8 cellular contexts compared by ENCODE assay signal in genomic region chr1:208235983-208236761, GRCh38. TPM values are rescaled to one million over a fixed set of nuclear protein-coding genes. Genes with fewer than 3 reads are reported as not detected.
DNase-seq lines count a peak whose midpoint lies in the region; TF ChIP-seq lines count a peak whose summit lies in the region.

No MANE protein-coding gene starts in this region.

- H4K91ac ChIP-seq in mesenchymal stem cell (ENCODE audit: low read length), result no peak overlapping the region

- H3K4me1 ChIP-seq in mesenchymal stem cell (ENCODE audit: control insufficient read depth, insufficient read depth, low read depth, low read length) (peaks cover 49% of the 10 kb centered on the region), uterus (peaks cover 12 to 22% of the 10 kb centered on the region in 2 donors)

- peak overlapping the region; percentile 2 for H4K8ac ChIP-seq in mesenchymal stem cell (ENCODE audit: low read length)

- H3K4me3 Mint-ChIP-seq in activated CD4-positive, alpha-beta memory T cell treated with anti-CD3 and anti-CD28 coated beads for 36 hours, result no peak overlapping the region
- H3K4me3 Mint-ChIP-seq in activated T-helper 2 cell treated with anti-CD3 and anti-CD28 coated beads, Interferon-gamma antibody, Interleukin-2, Interleukin-4, amounts not matched to agents 10 μg/mL and 5 μg/mL and 100 μg/mL, durations not matched to agents 14 hours and 24 hours and 36 hours (ENCODE audit: low read depth), result no peak overlapping the region

- H3K27me3 ChIP-seq in mesenchymal stem cell (ENCODE audit: control insufficient read depth in 1 of 2, insufficient read depth in 1 of 2, low read length in 2 of 2) (peaks cover 0 to 17% of the 10 kb centered on the region in 2 experiments), uterus (no peaks in the 10 kb centered on the region)

- no peak overlapping the region for H3K27ac Mint-ChIP-seq in activated CD4-positive, alpha-beta memory T cell treated with anti-CD3 and anti-CD28 coated beads for 36 hours
- no peak overlapping the region for H3K27ac Mint-ChIP-seq in activated T-helper 2 cell treated with anti-CD3 and anti-CD28 coated beads, Interferon-gamma antibody, Interleukin-2, Interleukin-4, amounts not matched to agents 10 μg/mL and 5 μg/mL and 100 μg/mL, durations not matched to agents 14 hours and 24 hours and 36 hours

- H3K9me3 Mint-ChIP-seq in activated CD4-positive, alpha-beta memory T cell treated with anti-CD3 and anti-CD28 coated beads for 36 hours, result no peaks in the 10 kb centered on the region
- H3K9me3 Mint-ChIP-seq in activated T-helper 2 cell treated with anti-CD3 and anti-CD28 coated beads, Interferon-gamma antibody, Interleukin-2, Interleukin-4, amounts not matched to agents 10 μg/mL and 5 μg/mL and 100 μg/mL, durations not matched to agents 14 hours and 24 hours and 36 hours, result no peaks in the 10 kb centered on the region

- H3K4me2 ChIP-seq in mesenchymal stem cell (ENCODE audit: low read length, poor library complexity, severe bottlenecking), result no peak overlapping the region

- H2BK120ac ChIP-seq in mesenchymal stem cell (ENCODE audit: low read depth, low read length), result no peak overlapping the region

- H3K14ac ChIP-seq in mesenchymal stem cell (ENCODE audit: low read length in 2 of 2), result peak overlapping the region in 1 of 2 experiments; percentile 63

- TF ChIP-seq POLR2A in uterus (IDR thresholded peaks at IDR 0.05), result no peak

- CTCF ChIA-PET in activated CD4-positive, alpha-beta memory T cell treated with anti-CD3 and anti-CD28 coated beads for 36 hours (lab: Charles Lee), result interaction anchor here (0.6 to 2.2 kb wide), 3 partner anchors 10 to 217 kb away, joined by 3 to 11 read pairs (median 5); no protein-coding TSS in a partner anchor

- H3K18ac ChIP-seq in mesenchymal stem cell (ENCODE audit: low read depth in 1 of 2, low read length in 2 of 2), result peak overlapping the region; percentile 75 to 88

- TF ChIP-seq CTCF in uterus (IDR thresholded peaks at IDR 0.05), result no peak

- H3K36me3 ChIP-seq in mesenchymal stem cell (ENCODE audit: control insufficient read depth in 1 of 2, insufficient read depth in 2 of 2, low read depth in 1 of 2, low read length in 2 of 2) (no peaks in the 10 kb centered on the region), uterus (no peaks in the 10 kb centered on the region)

- no peaks in the 10 kb centered on the region for H3K36me3 Mint-ChIP-seq in activated CD4-positive, alpha-beta memory T cell treated with anti-CD3 and anti-CD28 coated beads for 36 hours
- H3K36me3 Mint-ChIP-seq in activated T-helper 2 cell treated with anti-CD3 and anti-CD28 coated beads, Interferon-gamma antibody, Interleukin-2, Interleukin-4, amounts not matched to agents 10 μg/mL and 5 μg/mL and 100 μg/mL, durations not matched to agents 14 hours and 24 hours and 36 hours (ENCODE audit: low read depth), result no peaks in the 10 kb centered on the region

- H3K9ac ChIP-seq in mesenchymal stem cell (ENCODE audit: low read length), result peak overlapping the region; percentile 73

- intact Hi-C loops in uterus (cut with DNase I; ENCODE audit: low total_unique reads), result loop anchor here (10.0 kb wide), 1 partner anchor 61 kb away; no protein-coding TSS in a partner anchor
- intact Hi-C loops in activated CD4-positive, alpha-beta memory T cell treated with anti-CD3 and anti-CD28 coated beads for 36 hours (cut with micrococcal nuclease), result no loop called here
- intact Hi-C loops in activated T-helper 2 cell treated with anti-CD3 and anti-CD28 coated beads, Interferon-gamma antibody, Interleukin-2, Interleukin-4, amounts not matched to agents 10 μg/mL and 5 μg/mL and 100 μg/mL, durations not matched to agents 14 hours and 24 hours and 36 hours (cut with micrococcal nuclease), result no loop called here

- peaks cover 32% of the 10 kb centered on the region for H3K27me3 Mint-ChIP-seq in activated CD4-positive, alpha-beta memory T cell treated with anti-CD3 and anti-CD28 coated beads for 36 hours
- peaks cover 44% of the 10 kb centered on the region for H3K27me3 Mint-ChIP-seq in activated T-helper 2 cell treated with anti-CD3 and anti-CD28 coated beads, Interferon-gamma antibody, Interleukin-2, Interleukin-4, amounts not matched to agents 10 μg/mL and 5 μg/mL and 100 μg/mL, durations not matched to agents 14 hours and 24 hours and 36 hours (ENCODE audit: low read depth)

- H3K4me3 ChIP-seq in mesenchymal stem cell (ENCODE audit: insufficient read depth in 1 of 2, low read depth in 1 of 2, low read length in 2 of 2) (no peak overlapping the region), uterus (no peak overlapping the region)

- H3K27ac ChIP-seq in mesenchymal stem cell (ENCODE audit: low read length, poor library complexity, severe bottlenecking), result peak overlapping the region; percentile 33
- H3K27ac ChIP-seq in uterus, result peak overlapping the region; percentile 64 to 77

- WGBS in mesenchymal stem cell, result 21% methylated on average over 17 of the region's 17 CpGs

- no peaks in the 10 kb centered on the region for H3K79me1 ChIP-seq in mesenchymal stem cell (replicated peaks; ENCODE audit: low read length, poor library complexity, severe bottlenecking)

- peaks cover 15% of the 10 kb centered on the region for H3K4me1 Mint-ChIP-seq in activated CD4-positive, alpha-beta memory T cell treated with anti-CD3 and anti-CD28 coated beads for 36 hours (ENCODE audit: low read depth)
- H3K4me1 Mint-ChIP-seq in activated T-helper 2 cell treated with anti-CD3 and anti-CD28 coated beads, Interferon-gamma antibody, Interleukin-2, Interleukin-4, amounts not matched to agents 10 μg/mL and 5 μg/mL and 100 μg/mL, durations not matched to agents 14 hours and 24 hours and 36 hours (ENCODE audit: low read depth), result peaks cover 10% of the 10 kb centered on the region

- H3K9me3 ChIP-seq in mesenchymal stem cell (ENCODE audit: control insufficient read depth, low read length), result no peaks in the 10 kb centered on the region
- H3K9me3 ChIP-seq in uterus, result no peaks in the 10 kb centered on the region

- DNase-seq in EL (peak; percentile 65), LoVo (ENCODE audit: low spot score) (peak; percentile 42), mesenchymal stem cell (peak; percentile 89), uterus (peak; percentile 74 to 78), NCI-H2227 (lab: John Stamatoyannopoulos, UW; ENCODE audit: unreplicated experiment) (no peak)
- DNase-seq in central memory CD4-positive, alpha-beta T cell, result peak; percentile 8
- no peak for DNase-seq in activated CD4-positive, alpha-beta memory T cell treated with anti-CD3 and anti-CD28 coated beads for 36 hours
- no peak for DNase-seq in activated T-helper 2 cell treated with anti-CD3 and anti-CD28 coated beads, Interferon-gamma antibody, Interleukin-2, Interleukin-4, amounts not matched to agents 10 μg/mL and 5 μg/mL and 100 μg/mL, durations not matched to agents 14 hours and 24 hours and 36 hours (ENCODE audit: low spot score)

- H2BK5ac ChIP-seq in mesenchymal stem cell (ENCODE audit: low read depth, low read length, poor library complexity, severe bottlenecking), result no peak overlapping the region

- H2BK15ac ChIP-seq in mesenchymal stem cell (ENCODE audit: low read depth, poor library complexity, severe bottlenecking), result no peak overlapping the region

- H2AK5ac ChIP-seq in mesenchymal stem cell (ENCODE audit: low read length, severe bottlenecking), result no peak overlapping the region

- peak overlapping the region in 1 of 2 experiments; percentile 89 for H2BK12ac ChIP-seq in mesenchymal stem cell (ENCODE audit: low read length in 2 of 2)

- POLR2A ChIA-PET in activated CD4-positive, alpha-beta memory T cell treated with anti-CD3 and anti-CD28 coated beads for 36 hours (lab: Charles Lee), result no interaction called here

- H3K4ac ChIP-seq in mesenchymal stem cell (ENCODE audit: low read depth in 1 of 2, low read length in 2 of 2), result peak overlapping the region; percentile 3 to 75

- no peak overlapping the region for H2AFZ ChIP-seq in mesenchymal stem cell (ENCODE audit: low read depth, low read length)

- H3K23ac ChIP-seq in mesenchymal stem cell (ENCODE audit: low read length in 2 of 2), result peak overlapping the region in 1 of 2 experiments; percentile 14

RNA-seq across cellular contexts. Expression of gene PLXNA2, which starts 8.0 kb away (rescaled TPM):
- polyA plus RNA-seq in mesenchymal stem cell (2013, experiment 1 of 2), result 4.6 TPM
- polyA plus RNA-seq in mesenchymal stem cell (2013, experiment 2 of 2), result 4.6 TPM
- total RNA-seq in uterus, result 10 to 100 TPM in 2 of 4 donors, 1 to 10 TPM in 2; 5.4 to 94.5 (median 9.5) TPM
- under 1 TPM; 0.29 to 0.34 TPM for total RNA-seq in activated CD4-positive, alpha-beta memory T cell treated with anti-CD3 and anti-CD28 coated beads for 36 hours
- total RNA-seq in activated T-helper 2 cell treated with anti-CD3 and anti-CD28 coated beads, Interferon-gamma antibody, Interleukin-2, Interleukin-4, amounts not matched to agents 10 μg/mL and 5 μg/mL and 100 μg/mL, durations not matched to agents 14 hours and 24 hours and 36 hours, result 0.07 and 0.37 TPM in 2 replicates

Comparison
In these comparisons a context has a peak if more than half of its experiments do, and no peak if none do; other contexts are left out.
1. DNase-seq: peak in EL (single experiment), LoVo (single experiment), central memory CD4-positive, alpha-beta T cell (single experiment), mesenchymal stem cell (single experiment) and uterus (2 of 2); none in activated CD4-positive, alpha-beta memory T cell treated with anti-CD3 and anti-CD28 coated beads for 36 hours (single experiment), activated T-helper 2 cell treated with anti-CD3 and anti-CD28 coated beads, Interferon-gamma antibody, Interleukin-2, Interleukin-4, amounts not matched to agents 10 μg/mL and 5 μg/mL and 100 μg/mL, durations not matched to agents 14 hours and 24 hours and 36 hours (single experiment) and NCI-H2227 (single experiment).